In the genomic region with DNA sequence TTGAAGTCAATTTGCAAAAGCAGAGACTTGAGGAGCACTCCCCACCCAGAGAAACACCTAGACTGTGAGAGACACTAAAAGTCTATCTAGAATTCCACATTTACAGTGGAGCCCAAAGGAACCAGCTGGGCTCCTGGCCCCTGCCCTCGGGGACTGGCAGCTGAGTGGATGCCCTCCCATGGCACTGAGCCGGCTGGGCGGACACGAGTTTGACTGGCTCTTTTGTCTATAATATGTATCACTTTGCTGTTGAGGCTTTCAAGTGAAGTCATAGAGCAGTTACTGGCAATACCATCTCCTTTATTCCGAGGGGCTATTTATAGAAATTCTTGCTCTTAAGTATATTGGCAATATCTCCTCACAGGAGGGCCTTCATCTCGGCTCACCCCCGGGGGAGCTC, we compare ENCODE assay signal across 17 cellular contexts.
DNase-seq lines count a peak whose midpoint lies in the region; ATAC-seq, FAIRE-seq and TF ChIP-seq lines count a peak whose summit lies in the region.
"Had no signal": no experiment of that assay in that cellular context is flagged by ENCODE, and none has a peak within 500 bp of the region (broad histone marks: within the 10 kb centered on the region; RNA-seq: fewer than 3 reads in every experiment).

No MANE protein-coding gene starts in this region.

- no peak for ATAC-seq in mucosa of descending colon
- no peak for ATAC-seq in CD4-positive, alpha-beta T cell (ENCODE audit: poor library complexity)
- ATAC-seq: K562, Panc1 had no signal

- no peak overlapping the region for H3K27ac Mint-ChIP-seq in CD4-positive, alpha-beta T cell

- TF ChIP-seq CTCF in testis (IDR thresholded peaks at IDR 0.05) (no peak), mucosa of descending colon (IDR thresholded peaks at IDR 0.05) (no peak)
- TF ChIP-seq CTCF in CD4-positive, alpha-beta T cell (IDR thresholded peaks at IDR 0.05): no peak

- no peaks in the 10 kb centered on the region for H3K27me3 ChIP-seq in testis
- H3K27me3 ChIP-seq in CD4-positive, alpha-beta T cell (ENCODE audit: control insufficient read depth, insufficient read depth, low read length): peaks cover 21% of the 10 kb centered on the region

- no peaks in the 10 kb centered on the region for H3K36me3 Mint-ChIP-seq in CD4-positive, alpha-beta T cell (ENCODE audit: low read depth)

- H3K27me3 Mint-ChIP-seq in CD4-positive, alpha-beta T cell: peaks cover 32% of the 10 kb centered on the region

- no peaks in the 10 kb centered on the region for H3K4me1 ChIP-seq in testis
- H3K4me1 ChIP-seq in mucosa of descending colon (ENCODE audit: low read depth): peaks cover 7% of the 10 kb centered on the region

- POLR2A ChIA-PET in CD4-positive, alpha-beta T cell (lab: Charles Lee): no interaction called here

- H3K4me1 Mint-ChIP-seq in CD4-positive, alpha-beta T cell (ENCODE audit: low read depth): no peaks in the 10 kb centered on the region

- H3K4me3 ChIP-seq in testis: no peak overlapping the region
- no peak overlapping the region for H3K4me3 ChIP-seq in mucosa of descending colon
- H3K4me3 ChIP-seq: K562 had no signal

- no peak overlapping the region for H3K27ac ChIP-seq in testis
- H3K27ac ChIP-seq in CD4-positive, alpha-beta T cell (ENCODE audit: low read depth, low read length): no peak overlapping the region
- H3K27ac ChIP-seq: HL-60 had no signal

- no peak for TF ChIP-seq POLR2A in testis (IDR thresholded peaks at IDR 0.05)

- FAIRE-seq in frontal cortex (lab: Jason Lieb, UNC): no peak
- FAIRE-seq: K562 had no signal

- H3K9me3 ChIP-seq in testis: no peaks in the 10 kb centered on the region
- no peaks in the 10 kb centered on the region for H3K9me3 ChIP-seq in mucosa of descending colon
- no peaks in the 10 kb centered on the region for H3K9me3 ChIP-seq in CD4-positive, alpha-beta T cell (ENCODE audit: control insufficient read depth, low read length)

- DNase-seq in amygdala (lab: John Stamatoyannopoulos, UW): peak in 51 of 56 donors; percentile 9 to 91 (median 72)
- DNase-seq in frontal cortex (ENCODE audit: low spot score in 2 of 2): peak; percentile 27 to 39
- DNase-seq in myocyte (ENCODE audit: low read depth): peak; percentile 52
- peak; percentile 68 for DNase-seq in testis
- no peak for DNase-seq in mucosa of descending colon
- no peak for DNase-seq in CD4-positive, alpha-beta T cell
- no peak for DNase-seq in AG08395 (ENCODE audit: low spot score)
- DNase-seq: ACHN, GOT3, NCI-H1092 treated with DMSO at 0.1 percent for 48 hours, NCI-H187 treated with DMSO at 0.1 percent for 48 hours, NCI-H446, NCI-H774, SHP77 had no signal

- WGBS in testis, 2 donors: 60 to 72% methylated on average over 7 of the region's 7 CpGs

- H3K36me3 ChIP-seq in testis (ENCODE audit: low read depth, missing control alignments) (no peaks in the 10 kb centered on the region), mucosa of descending colon (ENCODE audit: low read depth) (no peaks in the 10 kb centered on the region)

- CTCF ChIA-PET in CD4-positive, alpha-beta T cell (lab: Charles Lee): no interaction called here

- H3K9me3 Mint-ChIP-seq in CD4-positive, alpha-beta T cell: no peaks in the 10 kb centered on the region

- intact Hi-C loops in testis (cut with DNase I; ENCODE audit: low total_unique reads): no loop called here
- intact Hi-C loops in mucosa of descending colon (cut with DNase I, micrococcal nuclease): loop anchor here in 1 of 2 donors (5.0 kb wide), 1 partner anchor 222 kb away; no protein-coding TSS in a partner anchor
- intact Hi-C loops in CD4-positive, alpha-beta T cell (cut with DNase I, micrococcal nuclease): loop anchor here in 1 of 2 experiments (5.0 kb wide), 1 partner anchor 617 kb away; no protein-coding TSS in a partner anchor

- H3K4me3 Mint-ChIP-seq in CD4-positive, alpha-beta T cell: no peak overlapping the region

Comparison
In these comparisons a context has a peak if more than half of its experiments do, and no peak if none do; other contexts are left out.
1. DNase-seq: peak in amygdala (51 of 56), frontal cortex (2 of 2), myocyte (single experiment) and testis (single experiment); none in mucosa of descending colon (0 of 3), CD4-positive, alpha-beta T cell (0 of 10) and AG08395 (single experiment).